In genomic region chr3:159786489-159787181, GRCh38 we compare ENCODE assay signal across 1 cellular context.
TF ChIP-seq lines count a peak whose summit lies in the region.

No MANE protein-coding gene starts in this region.

TF ChIP-seq in HEK293, 187 proteins besides CTCF, POLR2A, EP300 and RAD21 (continued from another document):
- TF ChIP-seq ZBTB10 (tag by site-specific recombination; IDR thresholded peaks at IDR 0.05) (no peak; the same call in 1 of the 2 replicates), ZNF843 (tag by site-specific recombination; IDR thresholded peaks at IDR 0.05) (peak; percentile 73), FEZF1 (tag by site-specific recombination; IDR thresholded peaks at IDR 0.05) (peak; percentile 85), SALL2 (tag by site-specific recombination; IDR thresholded peaks at IDR 0.05; ENCODE audit: borderline replicate concordance) (no peak), ZNF596 (tag by site-specific recombination; IDR thresholded peaks at IDR 0.05) (no peak), ZIC2 (tag by site-specific recombination; IDR thresholded peaks at IDR 0.05) (no peak), ZNF175 (tag by site-specific recombination; IDR thresholded peaks at IDR 0.05) (no peak), GLI4 (tag by site-specific recombination; IDR thresholded peaks at IDR 0.05) (peak; percentile 93), ZNF639 (tag by site-specific recombination; IDR thresholded peaks at IDR 0.05) (peak; percentile 64; the same call in 1 of the 2 replicates), ZXDB (tag by site-specific recombination; IDR thresholded peaks at IDR 0.05) (peak; percentile 45), ZNF366 (tag by site-specific recombination; conservative IDR thresholded peaks at IDR 0.05) (peak; percentile 74), PRDM1 (tag by site-specific recombination; IDR thresholded peaks at IDR 0.05) (peak; percentile 88), ZFP69B (tag by site-specific recombination; IDR thresholded peaks at IDR 0.05) (0 out of 2 replicates have a peak, but pooled peaks have one; percentile 58)
- TF ChIP-seq, protein P1, sequence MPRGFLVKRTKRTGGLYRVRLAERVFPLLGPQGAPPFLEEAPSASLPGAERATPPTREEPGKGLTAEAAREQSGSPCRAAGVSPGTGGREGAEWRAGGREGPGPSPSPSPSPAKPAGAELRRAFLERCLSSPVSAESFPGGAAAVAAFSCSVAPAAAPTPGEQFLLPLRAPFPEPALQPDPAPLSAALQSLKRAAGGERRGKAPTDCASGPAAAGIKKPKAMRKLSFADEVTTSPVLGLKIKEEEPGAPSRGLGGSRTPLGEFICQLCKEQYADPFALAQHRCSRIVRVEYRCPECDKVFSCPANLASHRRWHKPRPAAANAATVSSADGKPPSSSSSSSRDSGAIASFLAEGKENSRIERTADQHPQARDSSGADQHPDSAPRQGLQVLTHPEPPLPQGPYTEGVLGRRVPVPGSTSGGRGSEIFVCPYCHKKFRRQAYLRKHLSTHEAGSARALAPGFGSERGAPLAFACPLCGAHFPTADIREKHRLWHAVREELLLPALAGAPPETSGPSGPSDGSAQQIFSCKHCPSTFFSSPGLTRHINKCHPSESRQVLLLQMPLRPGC (tag by site-specific recombination; IDR thresholded peaks at IDR 0.05), result peak; percentile 65
- TF ChIP-seq, protein P2, sequence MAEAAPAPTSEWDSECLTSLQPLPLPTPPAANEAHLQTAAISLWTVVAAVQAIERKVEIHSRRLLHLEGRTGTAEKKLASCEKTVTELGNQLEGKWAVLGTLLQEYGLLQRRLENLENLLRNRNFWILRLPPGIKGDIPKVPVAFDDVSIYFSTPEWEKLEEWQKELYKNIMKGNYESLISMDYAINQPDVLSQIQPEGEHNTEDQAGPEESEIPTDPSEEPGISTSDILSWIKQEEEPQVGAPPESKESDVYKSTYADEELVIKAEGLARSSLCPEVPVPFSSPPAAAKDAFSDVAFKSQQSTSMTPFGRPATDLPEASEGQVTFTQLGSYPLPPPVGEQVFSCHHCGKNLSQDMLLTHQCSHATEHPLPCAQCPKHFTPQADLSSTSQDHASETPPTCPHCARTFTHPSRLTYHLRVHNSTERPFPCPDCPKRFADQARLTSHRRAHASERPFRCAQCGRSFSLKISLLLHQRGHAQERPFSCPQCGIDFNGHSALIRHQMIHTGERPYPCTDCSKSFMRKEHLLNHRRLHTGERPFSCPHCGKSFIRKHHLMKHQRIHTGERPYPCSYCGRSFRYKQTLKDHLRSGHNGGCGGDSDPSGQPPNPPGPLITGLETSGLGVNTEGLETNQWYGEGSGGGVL (tag by site-specific recombination; IDR thresholded peaks at IDR 0.05), result peak; percentile 68
- TF ChIP-seq, protein P3, sequence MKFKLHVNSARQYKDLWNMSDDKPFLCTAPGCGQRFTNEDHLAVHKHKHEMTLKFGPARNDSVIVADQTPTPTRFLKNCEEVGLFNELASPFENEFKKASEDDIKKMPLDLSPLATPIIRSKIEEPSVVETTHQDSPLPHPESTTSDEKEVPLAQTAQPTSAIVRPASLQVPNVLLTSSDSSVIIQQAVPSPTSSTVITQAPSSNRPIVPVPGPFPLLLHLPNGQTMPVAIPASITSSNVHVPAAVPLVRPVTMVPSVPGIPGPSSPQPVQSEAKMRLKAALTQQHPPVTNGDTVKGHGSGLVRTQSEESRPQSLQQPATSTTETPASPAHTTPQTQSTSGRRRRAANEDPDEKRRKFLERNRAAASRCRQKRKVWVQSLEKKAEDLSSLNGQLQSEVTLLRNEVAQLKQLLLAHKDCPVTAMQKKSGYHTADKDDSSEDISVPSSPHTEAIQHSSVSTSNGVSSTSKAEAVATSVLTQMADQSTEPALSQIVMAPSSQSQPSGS (tag by site-specific recombination; IDR thresholded peaks at IDR 0.05; ENCODE audit: low read depth), result no peak
